Comparison of ENCODE assay signal across 8 cellular contexts in the genomic region with DNA sequence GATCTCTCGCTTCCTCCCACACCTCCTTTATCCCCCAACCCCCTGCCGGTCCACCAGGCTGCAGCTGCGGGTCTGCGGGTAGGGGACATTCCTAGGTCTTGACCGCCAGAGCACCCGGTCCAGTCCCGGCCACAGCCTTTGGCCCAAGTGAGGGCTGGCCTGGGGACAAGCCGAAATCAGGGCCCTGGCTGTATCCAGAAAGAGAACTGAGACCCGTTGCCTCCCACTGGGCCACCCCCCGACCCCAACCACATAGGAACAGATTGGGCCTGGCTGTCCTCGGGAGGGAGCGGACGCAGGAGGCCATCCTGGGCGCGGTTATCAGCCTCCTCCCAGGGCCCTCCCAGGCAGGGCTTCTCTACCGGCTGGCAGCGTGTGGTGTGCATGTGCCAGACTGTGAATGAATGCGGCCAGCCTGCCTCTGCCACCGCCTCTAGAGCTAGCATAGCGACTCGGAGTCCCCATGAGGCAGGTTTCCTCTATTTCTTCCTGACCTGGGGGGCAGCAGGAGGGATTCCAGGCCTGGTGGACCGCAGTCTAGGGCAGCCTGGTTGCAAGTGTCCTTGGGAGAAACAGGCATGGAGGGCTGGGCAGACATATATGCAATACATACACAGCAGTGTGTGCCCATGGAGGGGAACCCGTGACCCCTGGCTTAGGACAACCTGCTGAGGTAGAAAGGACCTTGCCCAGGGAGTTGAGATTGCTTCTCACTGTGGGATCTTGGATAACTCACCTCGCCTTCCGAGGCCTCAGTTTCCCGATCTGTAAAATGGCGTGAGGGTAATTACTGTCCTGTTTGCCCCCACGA. TPM values are rescaled to one million over a fixed set of nuclear protein-coding genes. Genes with fewer than 3 reads are reported as not detected.
A peak's percentile ranks its signal among the peaks of the same experiment; 100 is the strongest.
DNase-seq lines count a peak whose midpoint lies in the region; ATAC-seq, FAIRE-seq and TF ChIP-seq lines count a peak whose summit lies in the region.

No MANE protein-coding gene starts in this region.

- H3K4me3 Mint-ChIP-seq in activated CD4-positive, alpha-beta T cell treated with anti-CD3 and anti-CD28 coated beads for 36 hours, result peak overlapping the region; percentile 88
- peak overlapping the region; percentile 98 for H3K4me3 Mint-ChIP-seq in activated CD8-positive, alpha-beta T cell treated with anti-CD3 and anti-CD28 coated beads for 36 hours

- H3K27ac ChIP-seq in esophagus (ENCODE audit: low read depth in 2 of 2, low read length in 1 of 2) (peak overlapping the region; percentile 90 to 91), pancreas (no peak overlapping the region)

- TF ChIP-seq CTCF in activated CD8-positive, alpha-beta T cell treated with anti-CD3 and anti-CD28 coated beads for 36 hours (IDR thresholded peaks at IDR 0.05), result no peak
- TF ChIP-seq CTCF in pancreas (IDR thresholded peaks at IDR 0.05) (no peak), BE2C (IDR thresholded peaks at IDR 0.05; ENCODE audit: low read depth, low read length) (no peak)

- CTCF ChIA-PET in activated CD4-positive, alpha-beta T cell treated with anti-CD3 and anti-CD28 coated beads for 36 hours (lab: Charles Lee), result interaction anchor here (0.6 kb wide), 1 partner anchor 31 kb away, joined by 3 read pairs; no protein-coding TSS in a partner anchor
- CTCF ChIA-PET in activated CD8-positive, alpha-beta T cell treated with anti-CD3 and anti-CD28 coated beads for 36 hours (lab: Charles Lee), result interaction anchor here (1.6 kb wide), 1 partner anchor 31 kb away, joined by 7 read pairs; no protein-coding TSS in a partner anchor

- H3K4me3 ChIP-seq in esophagus (ENCODE audit: low read depth in 1 of 2, low read length in 2 of 2) (peak overlapping the region; percentile 70 to 75), pancreas (peak overlapping the region in 3 of 4 donors; percentile 24 to 56 (median 42)), BE2C (ENCODE audit: low read depth, low read length) (no peak overlapping the region)

- H3K36me3 ChIP-seq in esophagus (ENCODE audit: control insufficient read depth in 2 of 2, insufficient read depth in 2 of 2, low read length in 1 of 2) (peaks cover 0 to 10% of the 10 kb centered on the region in 2 donors), pancreas (no peaks in the 10 kb centered on the region), BE2C (no peaks in the 10 kb centered on the region)

- ATAC-seq in activated CD4-positive, alpha-beta T cell treated with anti-CD3 and anti-CD28 coated beads for 36 hours, result peak; percentile 47
- no peak for ATAC-seq in activated CD8-positive, alpha-beta T cell treated with anti-CD3 and anti-CD28 coated beads for 36 hours
- peak; percentile 31 to 67 (median 50) for ATAC-seq in pancreas
- no peak for ATAC-seq in HG03432 (IDR thresholded peaks at IDR 0.05; ENCODE audit: unreplicated experiment)

- H3K4me1 Mint-ChIP-seq in activated CD4-positive, alpha-beta T cell treated with anti-CD3 and anti-CD28 coated beads for 36 hours, result peaks cover 36% of the 10 kb centered on the region
- peaks cover 23% of the 10 kb centered on the region for H3K4me1 Mint-ChIP-seq in activated CD8-positive, alpha-beta T cell treated with anti-CD3 and anti-CD28 coated beads for 36 hours (ENCODE audit: low read depth)

- H3K27me3 Mint-ChIP-seq in activated CD4-positive, alpha-beta T cell treated with anti-CD3 and anti-CD28 coated beads for 36 hours, result peaks cover 6% of the 10 kb centered on the region
- H3K27me3 Mint-ChIP-seq in activated CD8-positive, alpha-beta T cell treated with anti-CD3 and anti-CD28 coated beads for 36 hours, result no peaks in the 10 kb centered on the region

- H3K27me3 ChIP-seq in esophagus (ENCODE audit: control insufficient read depth in 1 of 2, insufficient read depth in 2 of 2, low read length in 2 of 2), result no peaks in the 10 kb centered on the region
- no peaks in the 10 kb centered on the region for H3K27me3 ChIP-seq in pancreas
- H3K27me3 ChIP-seq in BE2C, result peaks cover 24% of the 10 kb centered on the region

- 14 to 18% methylated on average over 28 of the region's 28 CpGs for WGBS in esophagus, 2 donors
- 18 to 20% methylated on average over 28 of the region's 28 CpGs for WGBS in pancreas, 2 donors

- intact Hi-C loops in activated CD4-positive, alpha-beta T cell treated with anti-CD3 and anti-CD28 coated beads for 36 hours (cut with DNase I, micrococcal nuclease), result no loop called here
- intact Hi-C loops in activated CD8-positive, alpha-beta T cell treated with anti-CD3 and anti-CD28 coated beads for 36 hours (cut with micrococcal nuclease), result loop anchor here (5.0 kb wide), 1 partner anchor 38 kb away; a partner anchor contains a TSS
- intact Hi-C loops in pancreas (cut with DNase I), result no loop called here

- peaks cover 3% of the 10 kb centered on the region for H3K9me3 Mint-ChIP-seq in activated CD4-positive, alpha-beta T cell treated with anti-CD3 and anti-CD28 coated beads for 36 hours (ENCODE audit: low read depth)
- H3K9me3 Mint-ChIP-seq in activated CD8-positive, alpha-beta T cell treated with anti-CD3 and anti-CD28 coated beads for 36 hours, result peaks cover 3% of the 10 kb centered on the region

- peak overlapping the region; percentile 73 for H3K27ac Mint-ChIP-seq in activated CD4-positive, alpha-beta T cell treated with anti-CD3 and anti-CD28 coated beads for 36 hours
- peak overlapping the region; percentile 95 for H3K27ac Mint-ChIP-seq in activated CD8-positive, alpha-beta T cell treated with anti-CD3 and anti-CD28 coated beads for 36 hours

- FAIRE-seq in pancreas (lab: Jason Lieb, UNC), result no peak

- peaks cover 2 to 17% of the 10 kb centered on the region in 2 donors for H3K4me1 ChIP-seq in esophagus (ENCODE audit: control insufficient read depth in 2 of 2, insufficient read depth in 2 of 2, low read length in 1 of 2)
- H3K4me1 ChIP-seq in pancreas, result peaks cover 0 to 10% (median 0%) of the 10 kb centered on the region in 3 donors
- H3K4me1 ChIP-seq in BE2C, result no peaks in the 10 kb centered on the region

- DNase-seq in activated CD4-positive, alpha-beta T cell treated with anti-CD3 and anti-CD28 coated beads for 36 hours, result peak; percentile 67
- DNase-seq in activated CD4-positive, alpha-beta T cell treated with anti-CD3 and anti-CD28 coated beads for 1 hour, result no peak
- DNase-seq in activated CD8-positive, alpha-beta T cell treated with anti-CD3 and anti-CD28 coated beads for 36 hours, result peak; percentile 59
- DNase-seq in pancreas (peak in 1 of 6 donors; percentile 30), NOMO-1 (lab: John Stamatoyannopoulos, UW; ENCODE audit: unreplicated experiment in 2 of 2) (no peak), BE2C (no peak)

- peaks cover 0 to 2% of the 10 kb centered on the region in 2 donors for H3K9me3 ChIP-seq in esophagus (ENCODE audit: control insufficient read depth in 2 of 2, insufficient read depth in 1 of 2, low read depth in 1 of 2, low read length in 1 of 2)
- no peaks in the 10 kb centered on the region for H3K9me3 ChIP-seq in pancreas
- peaks cover 7% of the 10 kb centered on the region; the same call in 1 of the 2 replicates for H3K9me3 ChIP-seq in BE2C

- POLR2A ChIA-PET in activated CD4-positive, alpha-beta T cell treated with anti-CD3 and anti-CD28 coated beads for 36 hours (lab: Charles Lee), result interaction anchor here (0.7 kb wide), 1 partner anchor 132 kb away, joined by 3 read pairs; no protein-coding TSS in a partner anchor
- POLR2A ChIA-PET in activated CD8-positive, alpha-beta T cell treated with anti-CD3 and anti-CD28 coated beads for 36 hours (lab: Charles Lee), result interaction anchor here (1.1 to 5.8 kb wide), 9 partner anchors 9 to 90 kb away, joined by 3 to 44 read pairs (median 5); a partner anchor contains a TSS

- H3K36me3 Mint-ChIP-seq in activated CD4-positive, alpha-beta T cell treated with anti-CD3 and anti-CD28 coated beads for 36 hours (ENCODE audit: low read depth), result peaks cover 2% of the 10 kb centered on the region
- peaks cover 27% of the 10 kb centered on the region for H3K36me3 Mint-ChIP-seq in activated CD8-positive, alpha-beta T cell treated with anti-CD3 and anti-CD28 coated beads for 36 hours (ENCODE audit: low read depth)

RNA-seq across cellular contexts. Expression of a gene that starts 1.2 kb away (rescaled TPM):
- total RNA-seq in activated CD4-positive, alpha-beta T cell treated with anti-CD3 and anti-CD28 coated beads for 36 hours, result 1 to 10 TPM; 3.3 to 3.7 TPM
- total RNA-seq in activated CD8-positive, alpha-beta T cell treated with anti-CD3 and anti-CD28 coated beads for 36 hours, result 10 to 100 TPM; 33.2 to 33.4 TPM
- polyA plus RNA-seq in esophagus, result 10 to 100 TPM; 16.9 to 26.2 TPM
- total RNA-seq in pancreas, result 1 to 10 TPM in 1 of 6 donors, under 1 TPM in 5; 0.23 to 1.1 (median 0.47) TPM
- polyA plus RNA-seq in pancreas, result 1 to 10 TPM in 1 of 2 donors, under 1 TPM in 1; 0.75 to 1.1 TPM
- polyA plus RNA-seq in BE2C (2012; ENCODE audit: insufficient read depth, insufficient read length, low read depth), result 9.4 TPM

RNA-seq across cellular contexts. Expression of a gene that starts 16.3 kb away (rescaled TPM):
- total RNA-seq in activated CD4-positive, alpha-beta T cell treated with anti-CD3 and anti-CD28 coated beads for 36 hours, result 10 to 100 TPM; 24.1 to 28.7 TPM
- 10 to 100 TPM; 32.9 to 33.4 TPM for total RNA-seq in activated CD8-positive, alpha-beta T cell treated with anti-CD3 and anti-CD28 coated beads for 36 hours
- polyA plus RNA-seq in esophagus, result 10 to 100 TPM; 75.2 to 90.8 TPM
- 10 to 100 TPM; 12.1 to 21.7 (median 17.4) TPM for total RNA-seq in pancreas
- polyA plus RNA-seq in pancreas, result 10 to 100 TPM; 26.4 to 29.8 TPM
- polyA plus RNA-seq in BE2C (2012; ENCODE audit: insufficient read depth, insufficient read length, low read depth), result 80.6 TPM

RNA-seq across cellular contexts. Expression of a gene that starts 39.2 kb away (rescaled TPM):
- total RNA-seq in activated CD4-positive, alpha-beta T cell treated with anti-CD3 and anti-CD28 coated beads for 36 hours, result 100 to 1,000 TPM; 244 TPM
- total RNA-seq in activated CD8-positive, alpha-beta T cell treated with anti-CD3 and anti-CD28 coated beads for 36 hours, result 100 to 1,000 TPM; 287 to 296 TPM
- polyA plus RNA-seq in esophagus (100 to 1,000 TPM; 126 to 238 TPM), pancreas (10 to 100 TPM; 50.7 to 84.7 TPM)
- 10 to 100 TPM; 34.6 to 65.6 (median 53.9) TPM for total RNA-seq in pancreas
- polyA plus RNA-seq in BE2C (2012; ENCODE audit: insufficient read depth, insufficient read length, low read depth), result 661 TPM

Comparison
In these comparisons a context has a peak if more than half of its experiments do, and no peak if none do; other contexts are left out.
1. DNase-seq: peak in activated CD4-positive, alpha-beta T cell treated with anti-CD3 and anti-CD28 coated beads for 36 hours (single experiment) and activated CD8-positive, alpha-beta T cell treated with anti-CD3 and anti-CD28 coated beads for 36 hours (single experiment); none in activated CD4-positive, alpha-beta T cell treated with anti-CD3 and anti-CD28 coated beads for 1 hour (single experiment), NOMO-1 (0 of 2) and BE2C (single experiment).
2. ATAC-seq: peak in activated CD4-positive, alpha-beta T cell treated with anti-CD3 and anti-CD28 coated beads for 36 hours (single experiment) and pancreas (4 of 4); none in activated CD8-positive, alpha-beta T cell treated with anti-CD3 and anti-CD28 coated beads for 36 hours (single experiment) and HG03432 (single experiment).
3. H3K27ac ChIP-seq: peak in esophagus (2 of 2); none in pancreas (0 of 4).
4. RNA of a gene that starts 1.2 kb away (total RNA-seq): 33.2 to 33.4 TPM in activated CD8-positive, alpha-beta T cell treated with anti-CD3 and anti-CD28 coated beads for 36 hours; 3.3 to 3.7 TPM in activated CD4-positive, alpha-beta T cell treated with anti-CD3 and anti-CD28 coated beads for 36 hours and 0.23 to 1.1 TPM in pancreas; every median in the first group is over 4 times any median in the second.